Comparison of ENCODE assay signal across 12 cellular contexts in genomic region chr11:126339073-126339865, GRCh38. TPM values are rescaled to one million over a fixed set of nuclear protein-coding genes. Genes with fewer than 3 reads are reported as not detected.
DNase-seq lines count a peak whose midpoint lies in the region; ATAC-seq and TF ChIP-seq lines count a peak whose summit lies in the region.
"Had no signal": no experiment of that assay in that cellular context is flagged by ENCODE, and none has a peak within 500 bp of the region (broad histone marks: within the 10 kb centered on the region; RNA-seq: fewer than 3 reads in every experiment).

No MANE protein-coding gene starts in this region.

- H3K36me3 Mint-ChIP-seq in Caco-2 (ENCODE audit: insufficient read depth, unreplicated experiment) (peaks cover 10% of the 10 kb centered on the region), brain (peaks cover 25% of the 10 kb centered on the region)
- H3K36me3 Mint-ChIP-seq in natural killer cell treated with Interleukin-12 subunit alpha and Interleukin-12 subunit beta and Interleukin-15 and Interleukin-18, amount 100 ng/mL, for 72 hours = peaks cover 4% of the 10 kb centered on the region
- H3K36me3 Mint-ChIP-seq in activated T-helper 2 cell treated with anti-CD3 and anti-CD28 coated beads, Interferon-gamma antibody, Interleukin-2, Interleukin-4, amounts not matched to agents 10 μg/mL and 5 μg/mL and 100 μg/mL, durations not matched to agents 14 hours and 24 hours and 36 hours (ENCODE audit: low read depth) = peaks cover 39% of the 10 kb centered on the region

- no peaks in the 10 kb centered on the region for H3K9me3 ChIP-seq in Caco-2
- no peaks in the 10 kb centered on the region for H3K9me3 ChIP-seq in OCI-LY7 (ENCODE audit: low read length)
- H3K9me3 ChIP-seq: BE2C, right lobe of liver, tibial nerve had no signal

- H3K36me3 ChIP-seq in Caco-2 (ENCODE audit: control insufficient read depth, insufficient read depth, low read length) = 0 out of 2 replicates have a peak, but pooled peaks cover 2% of the 10 kb centered on the region
- peaks cover 52% of the 10 kb centered on the region for H3K36me3 ChIP-seq in OCI-LY7 (ENCODE audit: insufficient read depth, low read length)
- H3K36me3 ChIP-seq: BE2C had no signal

- H3K4me1 Mint-ChIP-seq in Caco-2 (ENCODE audit: low read depth, unreplicated experiment) = no peaks in the 10 kb centered on the region
- peaks cover 44% of the 10 kb centered on the region for H3K4me1 Mint-ChIP-seq in brain
- peaks cover 41 to 78% of the 10 kb centered on the region in 2 donors for H3K4me1 Mint-ChIP-seq in natural killer cell treated with Interleukin-12 subunit alpha and Interleukin-12 subunit beta and Interleukin-15 and Interleukin-18, amount 100 ng/mL, for 72 hours (ENCODE audit: low read depth in 2 of 2)
- H3K4me1 Mint-ChIP-seq in activated T-helper 2 cell treated with anti-CD3 and anti-CD28 coated beads, Interferon-gamma antibody, Interleukin-2, Interleukin-4, amounts not matched to agents 10 μg/mL and 5 μg/mL and 100 μg/mL, durations not matched to agents 14 hours and 24 hours and 36 hours (ENCODE audit: low read depth) = peaks cover 34% of the 10 kb centered on the region

- TF ChIP-seq CTCF in Caco-2 (IDR thresholded peaks at IDR 0.05; ENCODE audit: insufficient read depth in 1 of 2, low read depth in 1 of 2, low read length in 1 of 2, severe bottlenecking in 1 of 2, unreplicated experiment in 1 of 2) (no peak), brain (conservative IDR thresholded peaks at IDR 0.05) (no peak), OCI-LY7 (conservative IDR thresholded peaks at IDR 0.05; ENCODE audit: low read length) (no peak)

- CTCF ChIA-PET in Caco-2 (lab: Charles Lee) (no interaction called here), OCI-LY7 (lab: Charles Lee; ENCODE audit: unreplicated experiment) (no interaction called here)

- H3K4me2 ChIP-seq in OCI-LY7 (ENCODE audit: low read length) = no peak overlapping the region

- BruUV-seq in Caco-2 (replicated peaks; lab: Mats Ljungman, UMichigan) (no TSS peak), OCI-LY7 (replicated peaks; lab: Mats Ljungman, UMichigan) (no TSS peak)

- H3K27me3 ChIP-seq in Caco-2 (replicated peaks; ENCODE audit: control insufficient read depth, insufficient read depth, low read length) = no peaks in the 10 kb centered on the region
- H3K27me3 ChIP-seq: BE2C, right lobe of liver, tibial nerve had no signal

- H3K4me1 ChIP-seq in Caco-2 (peaks cover 11% of the 10 kb centered on the region; the same call in 1 of the 2 replicates), OCI-LY7 (ENCODE audit: insufficient read depth, low read length, poor library complexity, severe bottlenecking) (no peaks in the 10 kb centered on the region)

- no peak overlapping the region for H3K4me3 Mint-ChIP-seq in Caco-2 (ENCODE audit: unreplicated experiment)
- no peak overlapping the region for H3K4me3 Mint-ChIP-seq in brain
- no peak overlapping the region for H3K4me3 Mint-ChIP-seq in natural killer cell treated with Interleukin-12 subunit alpha and Interleukin-12 subunit beta and Interleukin-15 and Interleukin-18, amount 100 ng/mL, for 72 hours
- no peak overlapping the region for H3K4me3 Mint-ChIP-seq in activated T-helper 2 cell treated with anti-CD3 and anti-CD28 coated beads, Interferon-gamma antibody, Interleukin-2, Interleukin-4, amounts not matched to agents 10 μg/mL and 5 μg/mL and 100 μg/mL, durations not matched to agents 14 hours and 24 hours and 36 hours (ENCODE audit: low read depth)
- H3K4me3 Mint-ChIP-seq: endodermal cell had no signal

- intact Hi-C loops in Caco-2 (cut with micrococcal nuclease; ENCODE audit: unreplicated experiment) = no loop called here
- intact Hi-C loops in OCI-LY7 (cut with micrococcal nuclease; ENCODE audit: unreplicated experiment) = no loop called here
- intact Hi-C loops in activated T-helper 2 cell treated with anti-CD3 and anti-CD28 coated beads, Interferon-gamma antibody, Interleukin-2, Interleukin-4, amounts not matched to agents 10 μg/mL and 5 μg/mL and 100 μg/mL, durations not matched to agents 14 hours and 24 hours and 36 hours (cut with micrococcal nuclease) = no loop called here

- ATAC-seq in natural killer cell treated with Interleukin-12 subunit alpha and Interleukin-12 subunit beta and Interleukin-15 and Interleukin-18, amount 100 ng/mL, for 72 hours = peak in 1 of 2 donors; percentile 54

- H3K4me3 ChIP-seq in Caco-2 (ENCODE audit: low read depth, low read length) (no peak overlapping the region), OCI-LY7 (ENCODE audit: low read depth, low read length, poor library complexity, severe bottlenecking) (no peak overlapping the region)
- H3K4me3 ChIP-seq: right lobe of liver, tibial nerve had no signal

- H3K9me3 Mint-ChIP-seq in Caco-2 (ENCODE audit: unreplicated experiment) = no peaks in the 10 kb centered on the region
- no peaks in the 10 kb centered on the region for H3K9me3 Mint-ChIP-seq in brain
- H3K9me3 Mint-ChIP-seq in natural killer cell treated with Interleukin-12 subunit alpha and Interleukin-12 subunit beta and Interleukin-15 and Interleukin-18, amount 100 ng/mL, for 72 hours = no peaks in the 10 kb centered on the region
- H3K9me3 Mint-ChIP-seq in activated T-helper 2 cell treated with anti-CD3 and anti-CD28 coated beads, Interferon-gamma antibody, Interleukin-2, Interleukin-4, amounts not matched to agents 10 μg/mL and 5 μg/mL and 100 μg/mL, durations not matched to agents 14 hours and 24 hours and 36 hours = no peaks in the 10 kb centered on the region
- H3K9me3 Mint-ChIP-seq: endodermal cell had no signal

- H3K27ac ChIP-seq in OCI-LY7 (ENCODE audit: low read depth, low read length, poor library complexity, severe bottlenecking) = no peak overlapping the region
- H3K27ac ChIP-seq: right lobe of liver had no signal

- POLR2A ChIA-PET in Caco-2 (lab: Charles Lee) = no interaction called here
- POLR2A ChIA-PET in OCI-LY7 (lab: Charles Lee) = interaction anchor here (1.2 to 1.4 kb wide), 2 partner anchors 14 to 20 kb away, joined by 4 to 6 read pairs; no protein-coding TSS in a partner anchor

- H4K20me1 ChIP-seq in OCI-LY7 (ENCODE audit: insufficient read depth, low read length) = no peaks in the 10 kb centered on the region

- H3K79me2 ChIP-seq in OCI-LY7 (ENCODE audit: insufficient read depth, low read depth, low read length) = no peaks in the 10 kb centered on the region

- H3K27ac Mint-ChIP-seq in Caco-2 (ENCODE audit: unreplicated experiment) (peak overlapping the region; percentile 21), brain (peak overlapping the region in 4 of 5 experiments; percentile 8 to 78 (median 42))
- H3K27ac Mint-ChIP-seq in natural killer cell treated with Interleukin-12 subunit alpha and Interleukin-12 subunit beta and Interleukin-15 and Interleukin-18, amount 100 ng/mL, for 72 hours = peak overlapping the region; percentile 90 to 99
- no peak overlapping the region for H3K27ac Mint-ChIP-seq in activated T-helper 2 cell treated with anti-CD3 and anti-CD28 coated beads, Interferon-gamma antibody, Interleukin-2, Interleukin-4, amounts not matched to agents 10 μg/mL and 5 μg/mL and 100 μg/mL, durations not matched to agents 14 hours and 24 hours and 36 hours
- H3K27ac Mint-ChIP-seq: endodermal cell had no signal

- H3K27me3 Mint-ChIP-seq in Caco-2 (ENCODE audit: insufficient read depth, unreplicated experiment) (no peaks in the 10 kb centered on the region), brain (peaks cover 3% of the 10 kb centered on the region)
- H3K27me3 Mint-ChIP-seq in natural killer cell treated with Interleukin-12 subunit alpha and Interleukin-12 subunit beta and Interleukin-15 and Interleukin-18, amount 100 ng/mL, for 72 hours = no peaks in the 10 kb centered on the region
- H3K27me3 Mint-ChIP-seq in activated T-helper 2 cell treated with anti-CD3 and anti-CD28 coated beads, Interferon-gamma antibody, Interleukin-2, Interleukin-4, amounts not matched to agents 10 μg/mL and 5 μg/mL and 100 μg/mL, durations not matched to agents 14 hours and 24 hours and 36 hours (ENCODE audit: low read depth) = no peaks in the 10 kb centered on the region

- no peak overlapping the region for H2AFZ ChIP-seq in OCI-LY7 (ENCODE audit: low read length)

- no peaks in the 10 kb centered on the region for H3K9me2 ChIP-seq in OCI-LY7 (ENCODE audit: insufficient read depth, low read length)

- no peak for DNase-seq in Caco-2
- peak; percentile 58 for DNase-seq in natural killer cell treated with Interleukin-12 subunit alpha and Interleukin-12 subunit beta and Interleukin-15 and Interleukin-18, amount 100 ng/mL, for 72 hours (ENCODE audit: low spot score)
- DNase-seq in OCI-LY7 (ENCODE audit: low spot score) = no peak
- DNase-seq in activated T-helper 2 cell treated with anti-CD3 and anti-CD28 coated beads, Interferon-gamma antibody, Interleukin-2, Interleukin-4, amounts not matched to agents 10 μg/mL and 5 μg/mL and 100 μg/mL, durations not matched to agents 14 hours and 24 hours and 36 hours (ENCODE audit: low spot score) = no peak
- no peak for DNase-seq in GM19238 (ENCODE audit: insufficient read length, low spot score)
- DNase-seq: anterior cingulate cortex, BE2C, endodermal cell, hypothalamus had no signal

RNA-seq across cellular contexts. Expression of gene ST3GAL4, which starts 16.2 kb away (rescaled TPM):
- total RNA-seq in Caco-2 (2022) = 11.2 and 11.5 TPM in 2 replicates
- polyA plus RNA-seq in brain (ENCODE audit: insufficient read depth, low read depth, low replicate concordance) = 43.9 TPM
- total RNA-seq in natural killer cell treated with Interleukin-12 subunit alpha and Interleukin-12 subunit beta and Interleukin-15 and Interleukin-18, amount 100 ng/mL, for 72 hours = 10 to 100 TPM; 60.4 to 60.9 TPM
- total RNA-seq in OCI-LY7 (2014; rRNA removed; shearing (Covaris generic)) = 10.0 and 14.3 TPM in 2 replicates
- 17.4 and 18.8 TPM in 2 replicates for total RNA-seq in OCI-LY7 (2022)
- 12.4 and 14.4 TPM in 2 replicates for total RNA-seq in activated T-helper 2 cell treated with anti-CD3 and anti-CD28 coated beads, Interferon-gamma antibody, Interleukin-2, Interleukin-4, amounts not matched to agents 10 μg/mL and 5 μg/mL and 100 μg/mL, durations not matched to agents 14 hours and 24 hours and 36 hours

RNA-seq across cellular contexts. Expression of gene DCPS, which starts 35.4 kb away (rescaled TPM):
- 40.2 and 40.4 TPM in 2 replicates for total RNA-seq in Caco-2 (2022)
- polyA plus RNA-seq in brain (ENCODE audit: insufficient read depth, low read depth, low replicate concordance) = 30.1 TPM
- total RNA-seq in natural killer cell treated with Interleukin-12 subunit alpha and Interleukin-12 subunit beta and Interleukin-15 and Interleukin-18, amount 100 ng/mL, for 72 hours = 10 to 100 TPM; 32.8 to 46.7 TPM
- 24.2 and 30.4 TPM in 2 replicates for total RNA-seq in OCI-LY7 (2014; rRNA removed; shearing (Covaris generic))
- total RNA-seq in OCI-LY7 (2022) = 33.9 and 36.5 TPM in 2 replicates
- 39.8 and 42.1 TPM in 2 replicates for total RNA-seq in activated T-helper 2 cell treated with anti-CD3 and anti-CD28 coated beads, Interferon-gamma antibody, Interleukin-2, Interleukin-4, amounts not matched to agents 10 μg/mL and 5 μg/mL and 100 μg/mL, durations not matched to agents 14 hours and 24 hours and 36 hours

RNA-seq across cellular contexts. Expression of gene TIRAP, which starts 56.4 kb away (rescaled TPM):
- total RNA-seq in Caco-2 (2022) (25.1 and 27.8 TPM in 2 replicates), OCI-LY7 (2022) (8.6 and 9.8 TPM in 2 replicates)
- polyA plus RNA-seq in brain (ENCODE audit: insufficient read depth, low read depth, low replicate concordance) = 9.3 TPM
- total RNA-seq in natural killer cell treated with Interleukin-12 subunit alpha and Interleukin-12 subunit beta and Interleukin-15 and Interleukin-18, amount 100 ng/mL, for 72 hours = 10 to 100 TPM; 19.8 to 19.9 TPM
- total RNA-seq in OCI-LY7 (2014; rRNA removed; shearing (Covaris generic)) = 3.4 TPM in 2 replicates
- total RNA-seq in activated T-helper 2 cell treated with anti-CD3 and anti-CD28 coated beads, Interferon-gamma antibody, Interleukin-2, Interleukin-4, amounts not matched to agents 10 μg/mL and 5 μg/mL and 100 μg/mL, durations not matched to agents 14 hours and 24 hours and 36 hours = 15.9 TPM in 2 replicates
